8 cellular contexts compared by ENCODE assay signal in genomic region chr1:2526824-2527552, GRCh38. TPM values are rescaled to one million over a fixed set of nuclear protein-coding genes. Genes with fewer than 3 reads are reported as not detected.
DNase-seq lines count a peak whose midpoint lies in the region; ATAC-seq and TF ChIP-seq lines count a peak whose summit lies in the region.

No MANE protein-coding gene starts in this region.

- H3K4me1 ChIP-seq in heart left ventricle (peaks cover 29 to 78% (median 68%) of the 10 kb centered on the region in 12 donors), sigmoid colon (peaks cover 0 to 69% (median 66%) of the 10 kb centered on the region in 4 donors)

- peaks cover 0 to 7% (median 0%) of the 10 kb centered on the region in 9 donors for H3K36me3 ChIP-seq in heart left ventricle
- H3K36me3 ChIP-seq in sigmoid colon, result no peaks in the 10 kb centered on the region

- WGBS in heart left ventricle, 4 donors, result 27 to 50% (median 33%) methylated on average over 10 to 20 of the region's 20 CpGs
- WGBS in sigmoid colon, 2 donors, result 34 to 42% methylated on average over 20 of the region's 20 CpGs

- H3K27ac ChIP-seq in heart left ventricle (peak overlapping the region; percentile 61 to 92 (median 86)), sigmoid colon (peak overlapping the region; percentile 70 to 83 (median 80))

- peak; percentile 79 for DNase-seq in DMS 273 (lab: John Stamatoyannopoulos, UW; ENCODE audit: unreplicated experiment)
- no peak for DNase-seq in DMS 273 treated with DMSO at 0.1 percent for 48 hours (lab: John Stamatoyannopoulos, UW)
- DNase-seq in NCI-H2227 (lab: John Stamatoyannopoulos, UW; ENCODE audit: unreplicated experiment), result peak; percentile 79
- DNase-seq in activated naive CD4-positive, alpha-beta T cell treated with anti-CD3 and anti-CD28 coated beads, Interleukin-2, amount 50 U/mL, for 16 hours, result peak; percentile 67
- DNase-seq in heart left ventricle, result peak; percentile 63 to 88 (median 81)
- peak; percentile 76 for DNase-seq in sigmoid colon
- DNase-seq in NCI-H187 (lab: John Stamatoyannopoulos, UW), result no peak

- intact Hi-C loops in heart left ventricle (cut with DNase I) (loop anchor here in 8 of 10 donors (1.0 to 10.0 kb wide), 7 partner anchors 21 to 335 kb away; partner anchors contain the start of genes PEX10 (in 6 of the 8), FAAP20 (in 3 of the 8) and PRXL2B (in 2 of the 8)), sigmoid colon (cut with DNase I) (loop anchor here (1.0 to 10.0 kb wide), 5 partner anchors 21 to 325 kb away; partner anchors contain the start of gene PEX10)

- no peak for TF ChIP-seq EP300 in sigmoid colon (IDR thresholded peaks at IDR 0.05)

- H3K9me3 ChIP-seq in heart left ventricle, result no peaks in the 10 kb centered on the region
- H3K9me3 ChIP-seq in sigmoid colon, result no peaks in the 10 kb centered on the region

- H3K27me3 ChIP-seq in heart left ventricle (peaks cover 0 to 39% (median 0%) of the 10 kb centered on the region in 9 donors), sigmoid colon (peaks cover 28 to 43% (median 39%) of the 10 kb centered on the region in 3 donors)

- TF ChIP-seq CTCF in heart left ventricle (IDR thresholded peaks at IDR 0.05) (no peak), sigmoid colon (IDR thresholded peaks at IDR 0.05) (no peak)

- TF ChIP-seq POLR2A in heart left ventricle (IDR thresholded peaks at IDR 0.05) (no peak), sigmoid colon (IDR thresholded peaks at IDR 0.05) (no peak)

- ATAC-seq in HG02642 (IDR thresholded peaks at IDR 0.05; ENCODE audit: poor library complexity, unreplicated experiment), result peak; percentile 32
- peak; percentile 62 to 78 (median 64) for ATAC-seq in heart left ventricle

- H3K4me3 ChIP-seq in heart left ventricle (peak overlapping the region in 11 of 12 donors; percentile 72 to 97 (median 83)), sigmoid colon (peak overlapping the region; percentile 39 to 96 (median 77))

RNA-seq across cellular contexts. Expression of gene PANK4, which starts 0.6 kb away (rescaled TPM):
- 10 to 100 TPM; 27.2 to 43.0 (median 36.6) TPM for total RNA-seq in heart left ventricle
- 10 to 100 TPM; 31.4 to 33.1 TPM for polyA plus RNA-seq in heart left ventricle
- 10 to 100 TPM; 23.6 to 37.7 (median 27.9) TPM for total RNA-seq in sigmoid colon
- 10 to 100 TPM; 11.4 to 25.4 (median 13.4) TPM for polyA plus RNA-seq in sigmoid colon

RNA-seq across cellular contexts. Expression of gene HES5, which starts 3.1 kb away (rescaled TPM):
- 1 to 10 TPM in 7 of 9 donors, under 1 TPM in 2; 0.45 to 2.0 (median 1.3) TPM for total RNA-seq in heart left ventricle
- under 1 TPM; 0.42 to 0.83 TPM for polyA plus RNA-seq in heart left ventricle
- under 1 TPM in 1 of 4 donors, not detected in 3; 0.36 TPM for total RNA-seq in sigmoid colon
- polyA plus RNA-seq in sigmoid colon, result 1 to 10 TPM in 1 of 3 donors, under 1 TPM in 1, not detected in 1; 0.61 to 1.2 TPM

RNA-seq across cellular contexts. Expression of gene TNFRSF14, which starts 29.2 kb away (rescaled TPM):
- total RNA-seq in heart left ventricle (10 to 100 TPM in 8 of 9 donors, 1 to 10 TPM in 1; 7.8 to 70.8 (median 14.3) TPM), sigmoid colon (10 to 100 TPM; 37.5 to 73.4 (median 60.4) TPM)
- polyA plus RNA-seq in heart left ventricle (10 to 100 TPM; 13.6 to 22.5 TPM), sigmoid colon (100 to 1,000 TPM in 1 of 3 donors, 10 to 100 TPM in 2; 53.5 to 185 (median 64.7) TPM)

RNA-seq across cellular contexts. Expression of gene PLCH2, which starts 50.9 kb away (rescaled TPM):
- total RNA-seq in heart left ventricle (1 to 10 TPM in 2 of 9 donors, under 1 TPM in 3, not detected in 4; 0.05 to 1.0 (median 0.36) TPM), sigmoid colon (1 to 10 TPM in 2 of 4 donors, under 1 TPM in 1, not detected in 1; 0.54 to 1.7 (median 1.1) TPM)
- polyA plus RNA-seq in heart left ventricle (under 1 TPM; 0.04 to 0.08 TPM), sigmoid colon (1 to 10 TPM in 1 of 3 donors, under 1 TPM in 1, not detected in 1; 0.60 to 3.8 TPM)

RNA-seq across cellular contexts. Expression of gene PRXL2B, which starts 59.6 kb away (rescaled TPM):
- total RNA-seq in heart left ventricle, result 10 to 100 TPM in 2 of 9 donors, 1 to 10 TPM in 7; 5.1 to 13.9 (median 7.2) TPM
- polyA plus RNA-seq in heart left ventricle, result 1 to 10 TPM; 8.6 to 9.2 TPM
- total RNA-seq in sigmoid colon, result 10 to 100 TPM in 3 of 4 donors, 1 to 10 TPM in 1; 8.6 to 18.2 (median 15.3) TPM
- polyA plus RNA-seq in sigmoid colon, result 10 to 100 TPM; 28.2 to 53.2 (median 42.1) TPM

Comparison
In these comparisons a context has a peak if more than half of its experiments do, and no peak if none do; other contexts are left out.
1. DNase-seq: peak in DMS 273 (single experiment), NCI-H2227 (single experiment), activated naive CD4-positive, alpha-beta T cell treated with anti-CD3 and anti-CD28 coated beads, Interleukin-2, amount 50 U/mL, for 16 hours (single experiment), heart left ventricle (5 of 5) and sigmoid colon (single experiment); none in DMS 273 treated with DMSO at 0.1 percent for 48 hours (single experiment) and NCI-H187 (0 of 2).